1 cellular context compared by ENCODE assay signal in the genomic region with DNA sequence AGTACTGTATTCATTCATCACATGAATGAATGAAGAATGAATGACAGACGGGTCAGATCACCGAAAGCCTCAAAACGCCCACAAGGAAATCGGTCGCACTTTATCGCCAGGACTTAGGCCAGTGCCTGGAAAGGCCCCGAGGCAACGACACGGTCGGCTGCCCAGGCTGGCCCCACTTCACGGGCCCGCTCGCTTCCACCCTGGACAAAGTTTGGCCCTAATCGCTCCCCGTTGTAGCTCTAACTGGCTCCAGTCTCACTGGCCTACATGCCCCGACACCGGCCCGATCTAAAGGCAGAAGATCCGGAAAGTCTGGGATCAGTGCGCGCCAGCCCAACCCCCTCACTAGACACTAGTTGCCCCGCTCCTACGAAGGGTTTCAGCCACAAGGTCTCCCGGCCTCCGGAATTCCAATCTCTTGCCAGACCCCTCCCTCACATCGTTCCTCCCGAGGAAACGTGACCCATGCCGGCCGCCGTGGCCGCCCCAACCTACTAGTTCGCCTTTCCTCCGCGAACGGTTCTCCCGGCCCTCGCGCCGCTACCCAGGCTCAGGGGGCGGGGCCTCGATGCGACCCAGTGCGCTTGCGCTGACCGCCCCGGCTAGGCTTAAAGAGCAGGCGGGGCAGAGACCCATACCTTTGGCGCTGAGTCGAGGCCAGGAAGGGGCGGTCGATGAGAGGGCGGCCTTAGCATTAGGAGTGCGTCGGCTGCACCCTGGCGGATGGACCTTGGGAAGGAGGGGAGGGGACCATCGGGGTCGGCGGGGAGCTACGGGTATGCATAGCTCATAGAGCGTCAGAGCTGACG.
TF ChIP-seq lines count a peak whose summit lies in the region.

Gene GSS, minus strand, starts transcription at position 575 of the 809 bp plus-strand sequence. CDS start 3,954 bp downstream, outside the sequence.
Gene MYH7B, plus strand, starts transcription at position 637 of the 809 bp plus-strand sequence. CDS start 22,138 bp downstream, outside the sequence.

TF ChIP-seq in GM23338, 12 proteins besides CTCF, POLR2A, EP300 and RAD21:
- TF ChIP-seq POLR2AphosphoS5 (IDR thresholded peaks at IDR 0.05; ENCODE audit: low read depth) (peak; percentile 93), NANOG (IDR thresholded peaks at IDR 0.05; ENCODE audit: borderline replicate concordance) (no peak), JUNB (IDR thresholded peaks at IDR 0.05; ENCODE audit: unreplicated experiment) (no peak), ZNF114 (CRISPR knock-in tag; IDR thresholded peaks at IDR 0.05) (no peak), STAT1 (IDR thresholded peaks at IDR 0.05; ENCODE audit: unreplicated experiment) (no peak), EZH2 (IDR thresholded peaks at IDR 0.05; ENCODE audit: low read depth, unreplicated experiment) (no peak), EZH2phosphoT487 (IDR thresholded peaks at IDR 0.05; ENCODE audit: unreplicated experiment) (no peak), CREB1 (CRISPR knock-in tag; IDR thresholded peaks at IDR 0.05; ENCODE audit: low read depth) (peak; percentile 79; the same call in 1 of the 2 replicates), ZNF331 (CRISPR knock-in tag; IDR thresholded peaks at IDR 0.05; ENCODE audit: low read depth) (no peak), REST (IDR thresholded peaks at IDR 0.05; ENCODE audit: unreplicated experiment) (no peak)
- TF ChIP-seq, protein P1, sequence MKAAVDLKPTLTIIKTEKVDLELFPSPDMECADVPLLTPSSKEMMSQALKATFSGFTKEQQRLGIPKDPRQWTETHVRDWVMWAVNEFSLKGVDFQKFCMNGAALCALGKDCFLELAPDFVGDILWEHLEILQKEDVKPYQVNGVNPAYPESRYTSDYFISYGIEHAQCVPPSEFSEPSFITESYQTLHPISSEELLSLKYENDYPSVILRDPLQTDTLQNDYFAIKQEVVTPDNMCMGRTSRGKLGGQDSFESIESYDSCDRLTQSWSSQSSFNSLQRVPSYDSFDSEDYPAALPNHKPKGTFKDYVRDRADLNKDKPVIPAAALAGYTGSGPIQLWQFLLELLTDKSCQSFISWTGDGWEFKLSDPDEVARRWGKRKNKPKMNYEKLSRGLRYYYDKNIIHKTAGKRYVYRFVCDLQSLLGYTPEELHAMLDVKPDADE (IDR thresholded peaks at IDR 0.05) = peak; percentile 39; the same call in 1 of the 2 replicates
- TF ChIP-seq, protein P2, sequence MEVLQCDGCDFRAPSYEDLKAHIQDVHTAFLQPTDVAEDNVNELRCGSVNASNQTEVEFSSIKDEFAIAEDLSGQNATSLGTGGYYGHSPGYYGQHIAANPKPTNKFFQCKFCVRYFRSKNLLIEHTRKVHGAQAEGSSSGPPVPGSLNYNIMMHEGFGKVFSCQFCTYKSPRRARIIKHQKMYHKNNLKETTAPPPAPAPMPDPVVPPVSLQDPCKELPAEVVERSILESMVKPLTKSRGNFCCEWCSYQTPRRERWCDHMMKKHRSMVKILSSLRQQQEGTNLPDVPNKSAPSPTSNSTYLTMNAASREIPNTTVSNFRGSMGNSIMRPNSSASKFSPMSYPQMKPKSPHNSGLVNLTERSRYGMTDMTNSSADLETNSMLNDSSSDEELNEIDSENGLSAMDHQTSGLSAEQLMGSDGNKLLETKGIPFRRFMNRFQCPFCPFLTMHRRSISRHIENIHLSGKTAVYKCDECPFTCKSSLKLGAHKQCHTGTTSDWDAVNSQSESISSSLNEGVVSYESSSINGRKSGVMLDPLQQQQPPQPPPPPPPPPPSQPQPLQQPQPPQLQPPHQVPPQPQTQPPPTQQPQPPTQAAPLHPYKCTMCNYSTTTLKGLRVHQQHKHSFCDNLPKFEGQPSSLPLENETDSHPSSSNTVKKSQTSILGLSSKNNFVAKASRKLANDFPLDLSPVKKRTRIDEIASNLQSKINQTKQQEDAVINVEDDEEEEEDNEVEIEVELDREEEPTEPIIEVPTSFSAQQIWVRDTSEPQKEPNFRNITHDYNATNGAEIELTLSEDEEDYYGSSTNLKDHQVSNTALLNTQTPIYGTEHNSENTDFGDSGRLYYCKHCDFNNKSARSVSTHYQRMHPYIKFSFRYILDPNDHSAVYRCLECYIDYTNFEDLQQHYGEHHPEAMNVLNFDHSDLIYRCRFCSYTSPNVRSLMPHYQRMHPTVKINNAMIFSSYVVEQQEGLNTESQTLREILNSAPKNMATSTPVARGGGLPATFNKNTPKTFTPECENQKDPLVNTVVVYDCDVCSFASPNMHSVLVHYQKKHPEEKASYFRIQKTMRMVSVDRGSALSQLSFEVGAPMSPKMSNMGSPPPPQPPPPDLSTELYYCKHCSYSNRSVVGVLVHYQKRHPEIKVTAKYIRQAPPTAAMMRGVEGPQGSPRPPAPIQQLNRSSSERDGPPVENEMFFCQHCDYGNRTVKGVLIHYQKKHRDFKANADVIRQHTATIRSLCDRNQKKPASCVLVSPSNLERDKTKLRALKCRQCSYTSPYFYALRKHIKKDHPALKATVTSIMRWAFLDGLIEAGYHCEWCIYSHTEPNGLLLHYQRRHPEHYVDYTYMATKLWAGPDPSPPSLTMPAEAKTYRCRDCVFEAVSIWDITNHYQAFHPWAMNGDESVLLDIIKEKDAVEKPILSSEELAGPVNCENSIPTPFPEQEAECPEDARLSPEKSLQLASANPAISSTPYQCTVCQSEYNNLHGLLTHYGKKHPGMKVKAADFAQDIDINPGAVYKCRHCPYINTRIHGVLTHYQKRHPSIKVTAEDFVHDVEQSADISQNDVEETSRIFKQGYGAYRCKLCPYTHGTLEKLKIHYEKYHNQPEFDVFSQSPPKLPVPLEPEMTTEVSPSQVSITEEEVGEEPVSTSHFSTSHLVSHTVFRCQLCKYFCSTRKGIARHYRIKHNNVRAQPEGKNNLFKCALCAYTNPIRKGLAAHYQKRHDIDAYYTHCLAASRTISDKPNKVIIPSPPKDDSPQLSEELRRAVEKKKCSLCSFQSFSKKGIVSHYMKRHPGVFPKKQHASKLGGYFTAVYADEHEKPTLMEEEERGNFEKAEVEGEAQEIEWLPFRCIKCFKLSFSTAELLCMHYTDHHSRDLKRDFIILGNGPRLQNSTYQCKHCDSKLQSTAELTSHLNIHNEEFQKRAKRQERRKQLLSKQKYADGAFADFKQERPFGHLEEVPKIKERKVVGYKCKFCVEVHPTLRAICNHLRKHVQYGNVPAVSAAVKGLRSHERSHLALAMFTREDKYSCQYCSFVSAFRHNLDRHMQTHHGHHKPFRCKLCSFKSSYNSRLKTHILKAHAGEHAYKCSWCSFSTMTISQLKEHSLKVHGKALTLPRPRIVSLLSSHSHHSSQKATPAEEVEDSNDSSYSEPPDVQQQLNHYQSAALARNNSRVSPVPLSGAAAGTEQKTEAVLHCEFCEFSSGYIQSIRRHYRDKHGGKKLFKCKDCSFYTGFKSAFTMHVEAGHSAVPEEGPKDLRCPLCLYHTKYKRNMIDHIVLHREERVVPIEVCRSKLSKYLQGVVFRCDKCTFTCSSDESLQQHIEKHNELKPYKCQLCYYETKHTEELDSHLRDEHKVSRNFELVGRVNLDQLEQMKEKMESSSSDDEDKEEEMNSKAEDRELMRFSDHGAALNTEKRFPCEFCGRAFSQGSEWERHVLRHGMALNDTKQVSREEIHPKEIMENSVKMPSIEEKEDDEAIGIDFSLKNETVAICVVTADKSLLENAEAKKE (CRISPR knock-in tag; IDR thresholded peaks at IDR 0.05) = no peak
TF ChIP-seq in GM23338: peak in this region for 3.
